ENCODE assay signal across 17 cellular contexts in genomic region chr6:136652656-136653055, GRCh38.
DNase-seq lines count a peak whose midpoint lies in the region; ATAC-seq and TF ChIP-seq lines count a peak whose summit lies in the region.
"Had no signal": no experiment of that assay in that cellular context is flagged by ENCODE, and none has a peak within 500 bp of the region (broad histone marks: within the 10 kb centered on the region; RNA-seq: fewer than 3 reads in every experiment).

No MANE protein-coding gene starts in this region.

- H3K27me3 Mint-ChIP-seq in CD4-positive, CD25-positive, alpha-beta regulatory T cell: no peaks in the 10 kb centered on the region
- no peaks in the 10 kb centered on the region for H3K27me3 Mint-ChIP-seq in T-helper 17 cell
- H3K27me3 Mint-ChIP-seq in central memory CD8-positive, alpha-beta T cell: no peaks in the 10 kb centered on the region

- peak overlapping the region in 2 of 3 donors; percentile 10 to 23 for H3K27ac Mint-ChIP-seq in CD4-positive, CD25-positive, alpha-beta regulatory T cell
- H3K27ac Mint-ChIP-seq in T-helper 17 cell: peak overlapping the region; percentile 14
- peak overlapping the region; percentile 51 for H3K27ac Mint-ChIP-seq in central memory CD8-positive, alpha-beta T cell (ENCODE audit: low read depth)
- H3K27ac Mint-ChIP-seq: CD14-positive monocyte; CD8-positive, alpha-beta T cell had no signal

- no peak overlapping the region for H3K4me3 Mint-ChIP-seq in CD4-positive, CD25-positive, alpha-beta regulatory T cell
- no peak overlapping the region for H3K4me3 Mint-ChIP-seq in T-helper 17 cell
- no peak overlapping the region for H3K4me3 Mint-ChIP-seq in central memory CD8-positive, alpha-beta T cell
- H3K4me3 Mint-ChIP-seq: CD14-positive monocyte; CD8-positive, alpha-beta T cell had no signal

- H3K4me1 ChIP-seq in CD4-positive, CD25-positive, alpha-beta regulatory T cell (ENCODE audit: control insufficient read depth, insufficient read depth, low read length, poor library complexity, severe bottlenecking): peaks cover 5% of the 10 kb centered on the region
- H3K4me1 ChIP-seq in spleen: peaks cover 0 to 20% (median 4%) of the 10 kb centered on the region in 6 donors
- H3K4me1 ChIP-seq: HAP-1 had no signal

- no peaks in the 10 kb centered on the region for H3K9me3 Mint-ChIP-seq in CD4-positive, CD25-positive, alpha-beta regulatory T cell
- no peaks in the 10 kb centered on the region for H3K9me3 Mint-ChIP-seq in central memory CD8-positive, alpha-beta T cell
- H3K9me3 Mint-ChIP-seq: CD14-positive monocyte; CD8-positive, alpha-beta T cell had no signal

- no peak for TF ChIP-seq CTCF in spleen (IDR thresholded peaks at IDR 0.05 in 8 of 11, conservative IDR thresholded peaks at IDR 0.05 in 3 of 11)

- ATAC-seq in CD4-positive, CD25-positive, alpha-beta regulatory T cell (ENCODE audit: low read depth in 2 of 2): no peak
- no peak for ATAC-seq in T-helper 17 cell
- no peak for ATAC-seq in central memory CD8-positive, alpha-beta T cell (replicated peaks; ENCODE audit: extremely low read depth, poor library complexity, severe bottlenecking)
- no peak for ATAC-seq in HG02885 (IDR thresholded peaks at IDR 0.05; ENCODE audit: poor library complexity, unreplicated experiment)
- no peak for ATAC-seq in HG03135 (IDR thresholded peaks at IDR 0.05; ENCODE audit: unreplicated experiment)
- ATAC-seq: CD8-positive, alpha-beta T cell had no signal

- no peaks in the 10 kb centered on the region for H3K9me3 ChIP-seq in CD4-positive, CD25-positive, alpha-beta regulatory T cell (ENCODE audit: control insufficient read depth in 2 of 2, low read length in 2 of 2)
- H3K9me3 ChIP-seq in T-helper 17 cell (ENCODE audit: control insufficient read depth, low read length, poor library complexity, severe bottlenecking): no peaks in the 10 kb centered on the region
- no peaks in the 10 kb centered on the region for H3K9me3 ChIP-seq in spleen
- H3K9me3 ChIP-seq: BLaER1, HAP-1 had no signal

- no peak overlapping the region for H3K27ac ChIP-seq in CD4-positive, CD25-positive, alpha-beta regulatory T cell (ENCODE audit: insufficient read depth, low read length, poor library complexity, severe bottlenecking)
- H3K27ac ChIP-seq in spleen: peak overlapping the region in 5 of 8 donors; percentile 6 to 40 (median 6)
- H3K27ac ChIP-seq: BLaER1, GM23248, HL-60 had no signal

- intact Hi-C loops in spleen (cut with DNase I; ENCODE audit: low total_unique reads): no loop called here

- TF ChIP-seq POLR2A in spleen (IDR thresholded peaks at IDR 0.05): no peak

- no peak for DNase-seq in CD4-positive, CD25-positive, alpha-beta regulatory T cell
- DNase-seq in T-helper 17 cell: no peak
- DNase-seq in central memory CD8-positive, alpha-beta T cell (ENCODE audit: low spot score in 2 of 2): no peak
- DNase-seq in spleen: no peak
- no peak for DNase-seq in activated T-cell treated with anti-CD3 and anti-CD28 coated beads, Interleukin-2, amount 50 U/mL, for 1 hour
- DNase-seq: 8988T; Calu3; CD8-positive, alpha-beta T cell; DMS79 treated with DMSO at 0.1 percent for 48 hours; GF-D8; GM23248 had no signal

- H3K36me3 ChIP-seq in CD4-positive, CD25-positive, alpha-beta regulatory T cell (ENCODE audit: control insufficient read depth, insufficient read depth, low read length): peaks cover 56% of the 10 kb centered on the region
- peaks cover 0 to 100% (median 8%) of the 10 kb centered on the region in 6 donors for H3K36me3 ChIP-seq in spleen
- H3K36me3 ChIP-seq: BLaER1, HAP-1 had no signal

- peaks cover 0 to 9% (median 5%) of the 10 kb centered on the region in 4 donors for H3K4me1 Mint-ChIP-seq in CD4-positive, CD25-positive, alpha-beta regulatory T cell
- peaks cover 5% of the 10 kb centered on the region for H3K4me1 Mint-ChIP-seq in T-helper 17 cell
- no peaks in the 10 kb centered on the region for H3K4me1 Mint-ChIP-seq in central memory CD8-positive, alpha-beta T cell
- H3K4me1 Mint-ChIP-seq: CD14-positive monocyte had no signal

- peaks cover 28% of the 10 kb centered on the region for H3K36me3 Mint-ChIP-seq in CD4-positive, CD25-positive, alpha-beta regulatory T cell
- H3K36me3 Mint-ChIP-seq in T-helper 17 cell (ENCODE audit: low read depth): peaks cover 3% of the 10 kb centered on the region
- peaks cover 17% of the 10 kb centered on the region for H3K36me3 Mint-ChIP-seq in central memory CD8-positive, alpha-beta T cell (ENCODE audit: insufficient read depth)

- H3K4me3 ChIP-seq in CD4-positive, CD25-positive, alpha-beta regulatory T cell (ENCODE audit: low read depth, low read length): no peak overlapping the region
- no peak overlapping the region for H3K4me3 ChIP-seq in spleen
- H3K4me3 ChIP-seq: BLaER1, GM23248, HAP-1 had no signal

- no peaks in the 10 kb centered on the region for H3K27me3 ChIP-seq in CD4-positive, CD25-positive, alpha-beta regulatory T cell (ENCODE audit: control insufficient read depth, insufficient read depth, low read length)
- no peaks in the 10 kb centered on the region for H3K27me3 ChIP-seq in spleen (replicated peaks in 1 of 7)
- H3K27me3 ChIP-seq: BLaER1 had no signal
